ENCODE assay signal across 31 cellular contexts in genomic region chr1:167012570-167012969, GRCh38. TPM values are rescaled to one million over a fixed set of nuclear protein-coding genes. Genes with fewer than 3 reads are reported as not detected.
"Had no signal": no experiment of that assay in that cellular context is flagged by ENCODE, and none has a peak within 500 bp of the region (broad histone marks: within the 10 kb centered on the region; RNA-seq: fewer than 3 reads in every experiment).

No MANE protein-coding gene starts in this region.

- H3K9me3 ChIP-seq: neutrophil, ovary, prostate gland, psoas muscle, right atrium auricular region, right lobe of liver, sigmoid colon, spleen had no signal

- DNase-seq: naive B cell; naive thymus-derived CD4-positive, alpha-beta T cell; naive thymus-derived CD8-positive, alpha-beta T cell; natural killer cell; nephron progenitor cell; nucleus accumbens; occipital lobe; ovary; pancreas; posterior cingulate gyrus; psoas muscle; retina; right cardiac atrium; right lobe of liver; sigmoid colon; small intestine; spleen; stimulated activated CD4-positive, alpha-beta T cell treated with anti-CD3 and anti-CD28 coated beads, Interleukin-12 subunit alpha, Interleukin-12 subunit beta, amount 100 ng/mL, for 4 hours; stimulated activated CD4-positive, alpha-beta T cell treated with anti-CD3 and anti-CD28 coated beads, Interleukin-15, amount 100 ng/mL, for 24 hours; stimulated activated CD4-positive, alpha-beta T cell treated with anti-CD3 and anti-CD28 coated beads, Interleukin-1b, Interleukin-23, amount 100 ng/mL, for 48 hours had no signal

- H3K4me3 ChIP-seq: neural progenitor cell, ovary, pancreas, prostate gland, psoas muscle, right atrium auricular region, right lobe of liver, sigmoid colon, skin epidermis, smooth muscle cell, spleen had no signal

- ATAC-seq: naive thymus-derived CD4-positive, alpha-beta T cell; naive thymus-derived CD8-positive, alpha-beta T cell; natural killer cell; natural killer cell treated with Interleukin-12 subunit alpha and Interleukin-12 subunit beta and Interleukin-15 and Interleukin-18, amount 100 ng/mL, for 72 hours; pancreas; psoas muscle; right cardiac atrium had no signal

- H3K9ac ChIP-seq: neural progenitor cell, parathyroid adenoma had no signal

- H3K4me2 ChIP-seq: smooth muscle cell had no signal

- H3K79me2 ChIP-seq: parathyroid adenoma had no signal

- FAIRE-seq: pancreas, small intestine had no signal

- H3K4me1 ChIP-seq: pancreas, parathyroid adenoma, prostate gland, psoas muscle, right atrium auricular region, sigmoid colon, spleen had no signal

- H3K27me3 ChIP-seq: neural progenitor cell, neutrophil, ovary, right atrium auricular region, right lobe of liver, sigmoid colon had no signal

- H2AFZ ChIP-seq: parathyroid adenoma had no signal

- H3K27ac ChIP-seq: neural progenitor cell, neutrophil, ovary, pancreas, parathyroid adenoma, prostate gland, psoas muscle, right atrium auricular region, right lobe of liver, sigmoid colon, skin epidermis, spleen had no signal

- H3K36me3 ChIP-seq: neural progenitor cell, neutrophil, ovary, pancreas, prostate gland, right atrium auricular region, right lobe of liver, sigmoid colon, spleen had no signal

RNA-seq across cellular contexts. Expression of gene MAEL, which starts 23.5 kb away (rescaled TPM):
- total RNA-seq: naive thymus-derived CD4-positive, alpha-beta T cell; naive thymus-derived CD8-positive, alpha-beta T cell; natural killer cell treated with Interleukin-12 subunit alpha and Interleukin-12 subunit beta and Interleukin-15 and Interleukin-18, amount 100 ng/mL, for 72 hours; osteocyte; progenitor cell of endocrine pancreas; psoas muscle; pulmonary artery endothelial cell; spleen had no signal

RNA-seq across cellular contexts. Expression of gene ILDR2, which starts 37.2 kb away (rescaled TPM):
- total RNA-seq: pulmonary artery endothelial cell had no signal
